ENCODE assay signal across 18 cellular contexts in the genomic region with DNA sequence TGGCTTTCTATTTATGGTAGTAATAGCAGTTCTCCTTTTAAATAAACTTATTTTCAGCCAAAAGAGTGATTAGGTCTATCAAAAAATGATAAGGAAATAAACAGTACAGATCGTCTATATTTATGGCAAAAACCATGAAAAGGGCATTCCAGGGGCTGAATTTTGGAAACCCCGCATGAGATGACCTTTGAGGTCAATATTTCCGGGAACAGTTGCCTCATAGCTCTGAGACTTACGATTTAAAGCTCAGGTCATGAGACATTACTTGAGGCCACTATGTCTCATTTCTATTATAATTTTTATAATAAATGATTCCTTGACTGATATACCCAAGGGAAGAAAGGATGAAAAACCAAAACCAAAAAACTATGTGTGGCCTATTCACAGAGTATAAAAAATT.
"Had no signal": no experiment of that assay in that cellular context is flagged by ENCODE, and none has a peak within 500 bp of the region (broad histone marks: within the 10 kb centered on the region; RNA-seq: fewer than 3 reads in every experiment).

No MANE protein-coding gene starts in this region.

- H3K4me1 ChIP-seq: lower lobe of right lung, prostate gland, SJSA1, upper lobe of right lung had no signal

- H3K9me3 ChIP-seq: prostate gland had no signal

- ATAC-seq: activated T-cell treated with anti-CD3 and anti-CD28 coated beads, Interleukin-2, amount 50 U/mL, for 4 hours; lower lobe of right lung; stimulated activated memory B cell treated with anti-CD40 and anti-IgM and Interleukin-4, amounts not matched to agents 10 μg/mL and 1 μg/mL and 100 μg/mL, for 72 hours; upper lobe of right lung; WTC11 had no signal

- H3K4me1 Mint-ChIP-seq: stimulated activated memory B cell treated with anti-CD40 and anti-IgM and Interleukin-4, amounts not matched to agents 10 μg/mL and 1 μg/mL and 100 μg/mL, for 72 hours had no signal

- H3K4me3 Mint-ChIP-seq: activated CD8-positive, alpha-beta T cell treated with anti-CD3 and anti-CD28 coated beads for 36 hours; activated naive CD4-positive, alpha-beta T cell treated with anti-CD3 and anti-CD28 coated beads, Interleukin-2, amount 50 U/mL, for 24 hours; activated T-cell treated with anti-CD3 and anti-CD28 coated beads, Interleukin-2, amount 50 U/mL, for 4 hours; dendritic cell treated with granulocyte-macrophage colony-stimulating factor and Interleukin-4, amounts not matched to agents 40 ng/mL and 50 ng/mL, for 4 days; stimulated activated memory B cell treated with anti-CD40 and anti-IgM and Interleukin-4, amounts not matched to agents 10 μg/mL and 1 μg/mL and 100 μg/mL, for 72 hours; WTC11 had no signal

- H3K4me3 ChIP-seq: hepatocyte, lower lobe of right lung, prostate gland, SJSA1, suprapubic skin, upper lobe of right lung had no signal

- H3K27me3 ChIP-seq: brain microvascular endothelial cell, hepatocyte, SJSA1, suprapubic skin, upper lobe of right lung had no signal

- DNase-seq: activated CD4-positive, alpha-beta T cell treated with anti-CD3 and anti-CD28 coated beads for 4 hours; activated CD8-positive, alpha-beta T cell treated with anti-CD3 and anti-CD28 coated beads for 36 hours; activated effector memory CD4-positive, alpha-beta T cell treated with anti-CD3 and anti-CD28 coated beads, Interleukin-2, amount 50 U/mL, for 16 hours; activated T-cell treated with anti-CD3 and anti-CD28 coated beads, Interleukin-2, amount 50 U/mL, for 4 hours; amygdala; brain microvascular endothelial cell; lower lobe of right lung; stimulated activated CD4-positive, alpha-beta T cell treated with anti-CD3 and anti-CD28 coated beads, Interleukin-2, amount 100 ng/mL, for 48 hours; SW 1271; upper lobe of right lung had no signal

- H3K27me3 Mint-ChIP-seq: activated CD8-positive, alpha-beta T cell treated with anti-CD3 and anti-CD28 coated beads for 36 hours; activated naive CD4-positive, alpha-beta T cell treated with anti-CD3 and anti-CD28 coated beads, Interleukin-2, amount 50 U/mL, for 24 hours; dendritic cell treated with granulocyte-macrophage colony-stimulating factor and Interleukin-4, amounts not matched to agents 40 ng/mL and 50 ng/mL, for 4 days had no signal

- H3K27ac ChIP-seq: brain microvascular endothelial cell, hepatocyte, lower lobe of right lung, prostate gland, SJSA1, upper lobe of right lung had no signal

- H3K27ac Mint-ChIP-seq: activated CD8-positive, alpha-beta T cell treated with anti-CD3 and anti-CD28 coated beads for 36 hours; activated naive CD4-positive, alpha-beta T cell treated with anti-CD3 and anti-CD28 coated beads, Interleukin-2, amount 50 U/mL, for 24 hours; dendritic cell treated with granulocyte-macrophage colony-stimulating factor and Interleukin-4, amounts not matched to agents 40 ng/mL and 50 ng/mL, for 4 days; stimulated activated memory B cell treated with anti-CD40 and anti-IgM and Interleukin-4, amounts not matched to agents 10 μg/mL and 1 μg/mL and 100 μg/mL, for 72 hours; WTC11 had no signal

- H3K36me3 ChIP-seq: brain microvascular endothelial cell, lower lobe of right lung, prostate gland, SJSA1, suprapubic skin, upper lobe of right lung had no signal
